Comparison of ENCODE assay signal across 8 cellular contexts in genomic region chr15:66789029-66790025, GRCh38.
A peak's percentile ranks its signal among the peaks of the same experiment; 100 is the strongest.
DNase-seq lines count a peak whose midpoint lies in the region; ATAC-seq and TF ChIP-seq lines count a peak whose summit lies in the region.

No MANE protein-coding gene starts in this region.

- H3K36me3 ChIP-seq in PC-3 (ENCODE audit: low read depth, low read length), result no peaks in the 10 kb centered on the region
- H3K36me3 ChIP-seq in esophagus muscularis mucosa, result no peaks in the 10 kb centered on the region
- no peaks in the 10 kb centered on the region for H3K36me3 ChIP-seq in ovary

- no peak overlapping the region for H3K9ac ChIP-seq in PC-3 (ENCODE audit: low read length)

- no peak overlapping the region for H3K4me2 ChIP-seq in PC-3 (ENCODE audit: low read length)

- no TSS peak for BruUV-seq in PC-3 (replicated peaks; lab: Mats Ljungman, UMichigan)

- TF ChIP-seq POLR2A in esophagus muscularis mucosa (IDR thresholded peaks at IDR 0.05; ENCODE audit: low read depth) (no peak), ovary (IDR thresholded peaks at IDR 0.05) (no peak)

- no peaks in the 10 kb centered on the region for H3F3A ChIP-seq in PC-3 (ENCODE audit: low read length, unreplicated experiment)

- ATAC-seq in PC-3 (peak; percentile 88), HG03521 (IDR thresholded peaks at IDR 0.05; ENCODE audit: unreplicated experiment) (no peak)

- no peaks in the 10 kb centered on the region for H3K4me1 ChIP-seq in PC-3 (ENCODE audit: insufficient read depth, low read length)
- H3K4me1 ChIP-seq in esophagus muscularis mucosa, result peaks cover 0 to 21% (median 16%) of the 10 kb centered on the region in 4 donors
- H3K4me1 ChIP-seq in ovary (ENCODE audit: insufficient read depth), result peaks cover 12% of the 10 kb centered on the region

- DNase-seq in PC-3 (peak; percentile 61), esophagus muscularis mucosa (ENCODE audit: extremely low spot score) (no peak), ovary (peak; percentile 67 to 81 (median 76)), hypothalamus (lab: John Stamatoyannopoulos, UW) (no peak)
- no peak for DNase-seq in NK-92 treated with Interleukin-12 subunit alpha and Interleukin-12 subunit beta, amount 100 ng/mL, for 24 hours (lab: John Stamatoyannopoulos, UW)
- DNase-seq in activated naive CD4-positive, alpha-beta T cell treated with Interleukin-2 at 50 U/mL for 16 hours, result no peak

- H3K27me3 ChIP-seq in PC-3 (ENCODE audit: low read length) (no peaks in the 10 kb centered on the region), esophagus muscularis mucosa (no peaks in the 10 kb centered on the region), ovary (no peaks in the 10 kb centered on the region)

- H3K27ac ChIP-seq in PC-3 (ENCODE audit: low read length), result no peak overlapping the region
- peak overlapping the region; percentile 31 to 49 (median 39) for H3K27ac ChIP-seq in esophagus muscularis mucosa (replicated peaks in 1 of 4)
- peak overlapping the region in 1 of 2 donors; percentile 41 for H3K27ac ChIP-seq in ovary

- CTCF ChIA-PET in PC-3 (lab: Charles Lee), result interaction anchor here (1.0 to 1.4 kb wide), 3 partner anchors 62 to 171 kb away, joined by 3 to 22 read pairs (median 3); no protein-coding TSS in a partner anchor

- no peaks in the 10 kb centered on the region for H3K79me2 ChIP-seq in PC-3 (ENCODE audit: low read length)

- TF ChIP-seq CTCF in GM12872 (IDR thresholded peaks at IDR 0.05; ENCODE audit: insufficient read depth, low read depth, low read length), result peak; percentile 60; the same call in 2 of the 3 replicates
- TF ChIP-seq CTCF in PC-3 (conservative IDR thresholded peaks at IDR 0.05; ENCODE audit: low read depth, low read length), result peak; percentile 69
- peak; percentile 44 to 56 (median 45) for TF ChIP-seq CTCF in esophagus muscularis mucosa (IDR thresholded peaks at IDR 0.05)
- TF ChIP-seq CTCF in ovary (IDR thresholded peaks at IDR 0.05), result peak in 2 of 3 donors; percentile 20 to 48

- H3K4me3 ChIP-seq in PC-3 (ENCODE audit: low read length), result no peak overlapping the region
- no peak overlapping the region for H3K4me3 ChIP-seq in esophagus muscularis mucosa
- H3K4me3 ChIP-seq in ovary, result no peak overlapping the region

- no peaks in the 10 kb centered on the region for H3K9me2 ChIP-seq in PC-3 (replicated peaks; ENCODE audit: low read length)

- POLR2A ChIA-PET in PC-3 (lab: Charles Lee; ENCODE audit: unreplicated experiment), result interaction anchor here (0.5 to 0.7 kb wide), 2 partner anchors 61 to 63 kb away, joined by 4 to 7 read pairs; no protein-coding TSS in a partner anchor

- intact Hi-C loops in PC-3 (cut with micrococcal nuclease), result loop anchor here (1.0 kb wide), 1 partner anchor 62 kb away; no protein-coding TSS in a partner anchor
- intact Hi-C loops in esophagus muscularis mucosa (cut with DNase I), result no loop called here
- intact Hi-C loops in ovary (cut with DNase I), result loop anchor here in 3 of 4 donors (5.0 kb wide), 2 partner anchors 58 to 63 kb away; no protein-coding TSS in a partner anchor

- WGBS in esophagus muscularis mucosa, result 56% methylated on average over 5 of the region's 5 CpGs
- WGBS in ovary, 3 donors, result 24 to 32% (median 28%) methylated on average over 5 of the region's 5 CpGs

- no peaks in the 10 kb centered on the region for H4K20me1 ChIP-seq in PC-3 (ENCODE audit: low read length)

- H3K9me3 ChIP-seq in PC-3 (ENCODE audit: low read length) (no peaks in the 10 kb centered on the region), esophagus muscularis mucosa (no peaks in the 10 kb centered on the region), ovary (no peaks in the 10 kb centered on the region)

- H2AFZ ChIP-seq in PC-3 (ENCODE audit: low read length), result no peak overlapping the region

- no peak for TF ChIP-seq EP300 in esophagus muscularis mucosa (IDR thresholded peaks at IDR 0.05)
- TF ChIP-seq EP300 in ovary (IDR thresholded peaks at IDR 0.05), result no peak

Comparison
In these comparisons a context has a peak if more than half of its experiments do, and no peak if none do; other contexts are left out.
1. DNase-seq: peak in PC-3 (single experiment) and ovary (5 of 5); none in esophagus muscularis mucosa (single experiment), NK-92 treated with Interleukin-12 subunit alpha and Interleukin-12 subunit beta, amount 100 ng/mL, for 24 hours (single experiment), hypothalamus (0 of 51) and activated naive CD4-positive, alpha-beta T cell treated with Interleukin-2 at 50 U/mL for 16 hours (single experiment).
2. Peak in every context shown above with its lines, with median percentiles within 50 percentile points of each other: CTCF ChIP-seq.